In genomic region chr19:5259750-5260149, GRCh38 we compare ENCODE assay signal across 28 cellular contexts.
"Had no signal": no experiment of that assay in that cellular context is flagged by ENCODE, and none has a peak within 500 bp of the region (broad histone marks: within the 10 kb centered on the region; RNA-seq: fewer than 3 reads in every experiment).

No MANE protein-coding gene starts in this region.

- H3K4me3 Mint-ChIP-seq: naive thymus-derived CD4-positive, alpha-beta T cell; natural killer cell; nephron; neural progenitor cell; stimulated activated memory B cell treated with anti-CD40 and anti-IgM and Interleukin-4, amounts not matched to agents 10 μg/mL and 1 μg/mL and 100 μg/mL, for 72 hours; stimulated activated naive CD8-positive, alpha-beta T cell treated with anti-CD3 and anti-CD28 coated beads, Interleukin-15, amount 100 ng/mL, for 72 hours; type B pancreatic cell had no signal

- H3K4me1 ChIP-seq: neural progenitor cell, pancreas, psoas muscle, spleen, testis, tibial artery, transverse colon, upper lobe of right lung, uterus had no signal

- H3K9me3 ChIP-seq: pancreas, testis had no signal

- H3K4me2 ChIP-seq: neural progenitor cell, smooth muscle cell had no signal

- H3K9ac ChIP-seq: neural progenitor cell had no signal

- H3K27me3 Mint-ChIP-seq: naive thymus-derived CD4-positive, alpha-beta T cell; stimulated activated naive CD8-positive, alpha-beta T cell treated with anti-CD3 and anti-CD28 coated beads, Interleukin-15, amount 100 ng/mL, for 72 hours; type B pancreatic cell had no signal

- ATAC-seq: naive thymus-derived CD4-positive, alpha-beta T cell; natural killer cell; psoas muscle; sciatic nerve; stimulated activated memory B cell treated with anti-CD40 and anti-IgM and Interleukin-4, amounts not matched to agents 10 μg/mL and 1 μg/mL and 100 μg/mL, for 72 hours; stimulated activated naive CD8-positive, alpha-beta T cell treated with anti-CD3 and anti-CD28 coated beads, Interleukin-15, amount 100 ng/mL, for 72 hours; stimulated activated naive CD8-positive, alpha-beta T cell treated with anti-CD3 and anti-CD28 coated beads, Interleukin-15, Interleukin-2, amounts not matched to agents 100 U/mL and 50 U/mL, for 24 hours; upper lobe of right lung had no signal

- H3K4me1 Mint-ChIP-seq: naive thymus-derived CD4-positive, alpha-beta T cell; nephron; neural progenitor cell; stimulated activated memory B cell treated with anti-CD40 and anti-IgM and Interleukin-4, amounts not matched to agents 10 μg/mL and 1 μg/mL and 100 μg/mL, for 72 hours; stimulated activated naive CD8-positive, alpha-beta T cell treated with anti-CD3 and anti-CD28 coated beads, Interleukin-15, amount 100 ng/mL, for 72 hours had no signal

- H3K36me3 Mint-ChIP-seq: natural killer cell had no signal

- H3K36me3 ChIP-seq: uterus had no signal

- FAIRE-seq: pancreas had no signal

- DNase-seq: naive thymus-derived CD4-positive, alpha-beta T cell; natural killer cell; occipital lobe; psoas muscle; spleen; stimulated activated CD4-positive, alpha-beta T cell treated with anti-CD3 and anti-CD28 coated beads, Interleukin-12 subunit alpha, Interleukin-12 subunit beta, amount 100 ng/mL, for 4 hours; stimulated activated CD4-positive, alpha-beta T cell treated with anti-CD3 and anti-CD28 coated beads, Interleukin-1b, Interleukin-23, amount 100 ng/mL, for 48 hours; stimulated activated CD4-positive, alpha-beta T cell treated with anti-CD3 and anti-CD28 coated beads, Interleukin-4, amount 100 ng/mL, for 1 hour; stimulated activated CD4-positive, alpha-beta T cell treated with anti-CD3 and anti-CD28 coated beads, Interleukin-4, amount 100 ng/mL, for 4 hours; stimulated activated CD8-positive, alpha-beta memory T cell treated with anti-CD3 and anti-CD28 coated beads, Interleukin-4, amount 100 ng/mL, for 48 hours; stimulated activated naive CD4-positive, alpha-beta T cell; stimulated activated naive CD8-positive, alpha-beta T cell treated with anti-CD3 and anti-CD28 coated beads, Interleukin-15, amount 100 ng/mL, for 72 hours; stimulated activated naive CD8-positive, alpha-beta T cell treated with anti-CD3 and anti-CD28 coated beads, Interleukin-15, Interleukin-2, amounts not matched to agents 100 U/mL and 50 U/mL, for 24 hours; substantia nigra; testis; tibial artery; transverse colon; upper lobe of right lung; uterus had no signal

- H3K27me3 ChIP-seq: neural progenitor cell, pancreas, spleen, suprapubic skin, testis, tibial artery, transverse colon, upper lobe of right lung, uterus had no signal

- H3K27ac Mint-ChIP-seq: naive thymus-derived CD4-positive, alpha-beta T cell; natural killer cell; nephron; neural progenitor cell; stimulated activated memory B cell treated with anti-CD40 and anti-IgM and Interleukin-4, amounts not matched to agents 10 μg/mL and 1 μg/mL and 100 μg/mL, for 72 hours; type B pancreatic cell had no signal

- H3K4me3 ChIP-seq: neural progenitor cell, pancreas, psoas muscle, skin epidermis, smooth muscle cell, spleen, suprapubic skin, testis, tibial artery, transverse colon, upper lobe of right lung, uterus had no signal

- H2AFZ ChIP-seq: neural progenitor cell had no signal

- H3K27ac ChIP-seq: neural progenitor cell, pancreas, psoas muscle, spleen, testis, tibial artery, transverse colon, upper lobe of right lung, uterus had no signal
